Comparison of ENCODE assay signal across 22 cellular contexts in genomic region chr6:21780144-21780543, GRCh38.
DNase-seq lines count a peak whose midpoint lies in the region; ATAC-seq, FAIRE-seq and TF ChIP-seq lines count a peak whose summit lies in the region.
"Had no signal": no experiment of that assay in that cellular context is flagged by ENCODE, and none has a peak within 500 bp of the region (broad histone marks: within the 10 kb centered on the region; RNA-seq: fewer than 3 reads in every experiment).

No MANE protein-coding gene starts in this region.

- no peaks in the 10 kb centered on the region for H3K9me3 Mint-ChIP-seq in nephron
- H3K9me3 Mint-ChIP-seq: HFFc6 had no signal

- no peaks in the 10 kb centered on the region for H3K9me3 ChIP-seq in A549
- H3K9me3 ChIP-seq: BE2C had no signal

- TF ChIP-seq CTCF in A549 (IDR thresholded peaks at IDR 0.05) (no peak), nephron (IDR thresholded peaks at IDR 0.05; ENCODE audit: unreplicated experiment in 3 of 3) (no peak)

- DNase-seq in A549 (ENCODE audit: low read depth in 1 of 2, low spot score in 1 of 2), result no peak
- peak; percentile 74 to 90 for DNase-seq in NCI-H524 (lab: John Stamatoyannopoulos, UW)
- no peak for DNase-seq in cerebellum (ENCODE audit: low spot score)
- DNase-seq in G401 (ENCODE audit: low spot score), result no peak
- DNase-seq in RKO (ENCODE audit: low spot score), result no peak
- no peak for DNase-seq in medulla oblongata (ENCODE audit: extremely low spot score)
- DNase-seq: 8988T; BE2C; CD4-positive, alpha-beta memory T cell; DMS153; GM23248; HFFc6; Kasumi-1; MM.1S; NCI-H1092; NCI-H2081 treated with DMSO at 0.1 percent for 48 hours; NCI-H446 treated with DMSO at 0.1 percent for 48 hours; NCI-H774 had no signal

- H3K27ac Mint-ChIP-seq in nephron, result peak overlapping the region; percentile 72 to 86 (median 78)
- H3K27ac Mint-ChIP-seq: CD4-positive, alpha-beta memory T cell; HFFc6; IgD-negative memory B cell had no signal

- WGBS in A549 (ENCODE audit: missing lambda C conversion rate), result 88% methylated on average over 2 of the region's 2 CpGs

- CTCF ChIA-PET in A549 (lab: Yijun Ruan, JAX), result interaction anchor here (1.8 to 1.9 kb wide), 2 partner anchors 18 to 21 kb away, joined by 4 to 7 read pairs; no protein-coding TSS in a partner anchor

- peaks cover 28% of the 10 kb centered on the region for H3K4me1 Mint-ChIP-seq in nephron
- H3K4me1 Mint-ChIP-seq: CD4-positive, alpha-beta memory T cell; IgD-negative memory B cell had no signal

- H3K4me3 ChIP-seq in A549, result no peak overlapping the region
- H3K4me3 ChIP-seq: GM12878, GM23248 had no signal

- H3K4me2 ChIP-seq in A549, result no peak overlapping the region; the same call in 2 of the 3 replicates

- FAIRE-seq in A549 (lab: Jason Lieb, UNC), result no peak
- peak; percentile 93 for FAIRE-seq in endometrium (lab: Jason Lieb, UNC)
- FAIRE-seq: GM12878 had no signal

- in situ Hi-C loops in G401 (cut with HindIII; ENCODE audit: low sequenced_read_pairs), result no loop called here

- 0 out of 3 replicates have a peak, but pooled peaks cover 11% of the 10 kb centered on the region for H3K4me1 ChIP-seq in A549

- H3K27me3 Mint-ChIP-seq in nephron (ENCODE audit: low read depth), result no peaks in the 10 kb centered on the region
- H3K27me3 Mint-ChIP-seq: CD4-positive, alpha-beta memory T cell had no signal

- H3K27ac ChIP-seq in A549, result peak overlapping the region; percentile 18 to 61; a peak in 3 of 6 replicates
- H3K27ac ChIP-seq: GM23248 had no signal

- TF ChIP-seq RAD21 in A549 (conservative IDR thresholded peaks at IDR 0.05 in 1 of 2, IDR thresholded peaks at IDR 0.05 in 1 of 2), result no peak

- no peak for ATAC-seq in A549
- ATAC-seq: GM12878 had no signal

- TF ChIP-seq POLR2A in A549 (IDR thresholded peaks at IDR 0.05; ENCODE audit: low read length), result no peak

- H3K4me3 Mint-ChIP-seq in nephron, result no peak overlapping the region
- H3K4me3 Mint-ChIP-seq: CD4-positive, alpha-beta memory T cell; HFFc6; IgD-negative memory B cell had no signal

- peaks cover 47% of the 10 kb centered on the region for H3K36me3 Mint-ChIP-seq in nephron (ENCODE audit: low read depth)
- H3K36me3 Mint-ChIP-seq: CD4-positive, alpha-beta memory T cell; IgD-negative memory B cell had no signal

- TF ChIP-seq EP300 in A549 (IDR thresholded peaks at IDR 0.05), result no peak

- POLR2A ChIA-PET in A549 (lab: Yijun Ruan, JAX), result no interaction called here

TF ChIP-seq in A549, 52 proteins besides CTCF, POLR2A, EP300 and RAD21:
- TF ChIP-seq MAX (IDR thresholded peaks at IDR 0.05), result no peak
- TF ChIP-seq BCL3 (IDR thresholded peaks at IDR 0.05), result no peak
- TF ChIP-seq PHF8 (IDR thresholded peaks at IDR 0.05; ENCODE audit: borderline replicate concordance, low read depth), result no peak
- no peak for TF ChIP-seq CEBPB (IDR thresholded peaks at IDR 0.05)
- TF ChIP-seq HES2 (IDR thresholded peaks at IDR 0.05), result no peak
- TF ChIP-seq SMC3 (IDR thresholded peaks at IDR 0.05), result no peak
- no peak for TF ChIP-seq HOXA7 (CRISPR knock-in tag; IDR thresholded peaks at IDR 0.05)
- no peak for TF ChIP-seq FOSB (CRISPR knock-in tag; IDR thresholded peaks at IDR 0.05)
- no peak for TF ChIP-seq REST (IDR thresholded peaks at IDR 0.05)
- TF ChIP-seq CBX2 (IDR thresholded peaks at IDR 0.05; ENCODE audit: borderline replicate concordance, low read depth), result no peak
- TF ChIP-seq RCOR1 (IDR thresholded peaks at IDR 0.05; ENCODE audit: low read depth, low read length), result no peak
- no peak for TF ChIP-seq ATOH8 (CRISPR knock-in tag; IDR thresholded peaks at IDR 0.05; ENCODE audit: low read depth)
- TF ChIP-seq KDM5A (IDR thresholded peaks at IDR 0.05), result no peak
- TF ChIP-seq USF2 (IDR thresholded peaks at IDR 0.05), result no peak
- no peak for TF ChIP-seq KDM1A (IDR thresholded peaks at IDR 0.05; ENCODE audit: low read depth)
- no peak for TF ChIP-seq POLR2AphosphoS2 (conservative IDR thresholded peaks at IDR 0.05; ENCODE audit: low read length)
- TF ChIP-seq FOSL2 (IDR thresholded peaks at IDR 0.05), result no peak
- no peak for TF ChIP-seq FOSL2 (CRISPR knock-in tag; IDR thresholded peaks at IDR 0.05)
- TF ChIP-seq TFCP2L1 (CRISPR knock-in tag; IDR thresholded peaks at IDR 0.05), result no peak
- TF ChIP-seq EHMT2 (IDR thresholded peaks at IDR 0.05; ENCODE audit: low read depth), result no peak

Comparison
In these comparisons a context has a peak if more than half of its experiments do, and no peak if none do; other contexts are left out.
1. DNase-seq: peak in NCI-H524 (2 of 2); none in A549 (0 of 2), cerebellum (single experiment), G401 (single experiment), RKO (single experiment) and medulla oblongata (single experiment).